5 cellular contexts compared by ENCODE assay signal in genomic region chr18:54521846-54522245, GRCh38.
"Had no signal": no experiment of that assay in that cellular context is flagged by ENCODE, and none has a peak within 500 bp of the region (broad histone marks: within the 10 kb centered on the region; RNA-seq: fewer than 3 reads in every experiment).

No MANE protein-coding gene starts in this region.

- H3K9me3 Mint-ChIP-seq: IgD-negative memory B cell had no signal

- H3K4me1 Mint-ChIP-seq: IgD-negative memory B cell had no signal

- ATAC-seq: HepG2, K562 had no signal

- H3K4me3 Mint-ChIP-seq: IgD-negative memory B cell had no signal

- DNase-seq: IMR-90, KBM-7 had no signal

- H3K36me3 Mint-ChIP-seq: IgD-negative memory B cell had no signal

- H3K27ac Mint-ChIP-seq: IgD-negative memory B cell had no signal
